ENCODE assay signal across 6 cellular contexts in genomic region chr22:29418704-29419103, GRCh38. TPM values are rescaled to one million over a fixed set of nuclear protein-coding genes. Genes with fewer than 3 reads are reported as not detected.
"Had no signal": no experiment of that assay in that cellular context is flagged by ENCODE, and none has a peak within 500 bp of the region (broad histone marks: within the 10 kb centered on the region; RNA-seq: fewer than 3 reads in every experiment).

No MANE protein-coding gene starts in this region.

RNA-seq across cellular contexts. Expression of gene RFPL1, which starts 19.7 kb away (rescaled TPM):
- total RNA-seq: GM23338, H1, H9, HepG2, HFFc6, HT1080 had no signal
